Comparison of ENCODE assay signal across 24 cellular contexts in genomic region chrX:108285361-108285760, GRCh38.
DNase-seq lines count a peak whose midpoint lies in the region; ATAC-seq, FAIRE-seq and TF ChIP-seq lines count a peak whose summit lies in the region.
"Had no signal": no experiment of that assay in that cellular context is flagged by ENCODE, and none has a peak within 500 bp of the region (broad histone marks: within the 10 kb centered on the region; RNA-seq: fewer than 3 reads in every experiment).

No MANE protein-coding gene starts in this region.

- peak overlapping the region; percentile 47 for H3K27ac ChIP-seq in AG04450 (ENCODE audit: low read depth, low read length)
- peak overlapping the region; percentile 39; the same call in 1 of the 2 replicates for H3K27ac ChIP-seq in MM.1S (ENCODE audit: low read length)
- no peak overlapping the region for H3K27ac ChIP-seq in substantia nigra (ENCODE audit: low read depth, low read length, poor library complexity, severe bottlenecking)
- no peak overlapping the region for H3K27ac ChIP-seq in CD8-positive, alpha-beta memory T cell (ENCODE audit: low read depth, low read length)
- H3K27ac ChIP-seq: A549, SJSA1 had no signal

- POLR2A ChIA-PET in AG04450 (lab: Yijun Ruan, JAX) = interaction anchor here (0.8 to 1.3 kb wide), 5 partner anchors 10 to 155 kb away, joined by 3 to 9 read pairs (median 3); partner anchors contain the start of gene COL4A5
- POLR2A ChIA-PET in CD8-positive, alpha-beta memory T cell (lab: Charles Lee) = no interaction called here
- POLR2A ChIA-PET in activated CD4-positive, alpha-beta memory T cell treated with anti-CD3 and anti-CD28 coated beads for 36 hours (lab: Charles Lee) = no interaction called here

- no peak overlapping the region for H3K4me2 ChIP-seq in MM.1S (ENCODE audit: low read depth, low read length)
- H3K4me2 ChIP-seq: A549 had no signal

- H4K20me1 ChIP-seq in MM.1S (ENCODE audit: insufficient read depth, low read length) = no peaks in the 10 kb centered on the region

- no peak overlapping the region for H3K9ac ChIP-seq in MM.1S (ENCODE audit: low read length)

- peak; percentile 58 for FAIRE-seq in bronchial epithelial cell (lab: Jason Lieb, UNC)
- FAIRE-seq: A549, HepG2, RCC 7860 had no signal

- H3K36me3 ChIP-seq in MM.1S (replicated peaks; ENCODE audit: insufficient read depth, low read length) = no peaks in the 10 kb centered on the region
- H3K36me3 ChIP-seq in bronchial epithelial cell (ENCODE audit: control insufficient read depth, insufficient read depth, low read length) = no peaks in the 10 kb centered on the region
- H3K36me3 ChIP-seq in CD8-positive, alpha-beta memory T cell (ENCODE audit: insufficient read depth, low read length) = no peaks in the 10 kb centered on the region
- H3K36me3 ChIP-seq: SJSA1 had no signal

- no peaks in the 10 kb centered on the region for H3K36me3 Mint-ChIP-seq in CD8-positive, alpha-beta memory T cell
- no peaks in the 10 kb centered on the region for H3K36me3 Mint-ChIP-seq in activated CD4-positive, alpha-beta memory T cell treated with anti-CD3 and anti-CD28 coated beads for 36 hours
- H3K36me3 Mint-ChIP-seq: CD4-positive, CD25-positive, alpha-beta regulatory T cell had no signal

- H2AFZ ChIP-seq in MM.1S (ENCODE audit: low read length) = no peak overlapping the region

- H3K9me3 ChIP-seq in AG04450 (ENCODE audit: control insufficient read depth, insufficient read depth, low read length) (no peaks in the 10 kb centered on the region), MM.1S (replicated peaks; ENCODE audit: insufficient read depth, low read length) (no peaks in the 10 kb centered on the region)
- no peaks in the 10 kb centered on the region for H3K9me3 ChIP-seq in CD8-positive, alpha-beta memory T cell (ENCODE audit: low read length)
- H3K9me3 ChIP-seq: A549, SJSA1 had no signal

- H3K4me1 Mint-ChIP-seq in CD8-positive, alpha-beta memory T cell = no peaks in the 10 kb centered on the region
- no peaks in the 10 kb centered on the region for H3K4me1 Mint-ChIP-seq in activated CD4-positive, alpha-beta memory T cell treated with anti-CD3 and anti-CD28 coated beads for 36 hours (ENCODE audit: low read depth)
- H3K4me1 Mint-ChIP-seq: CD4-positive, CD25-positive, alpha-beta regulatory T cell had no signal

- no peaks in the 10 kb centered on the region for H3K9me2 ChIP-seq in MM.1S (replicated peaks; ENCODE audit: insufficient read depth, low read length)

- peaks cover 0 to 5% (median 0%) of the 10 kb centered on the region in 5 donors for H3K9me3 Mint-ChIP-seq in CD8-positive, alpha-beta memory T cell
- H3K9me3 Mint-ChIP-seq in activated CD4-positive, alpha-beta memory T cell treated with anti-CD3 and anti-CD28 coated beads for 36 hours = no peaks in the 10 kb centered on the region
- H3K9me3 Mint-ChIP-seq: CD4-positive, CD25-positive, alpha-beta regulatory T cell had no signal

- H3K27me3 ChIP-seq in AG04450 (ENCODE audit: control insufficient read depth, insufficient read depth, low read length) = no peaks in the 10 kb centered on the region
- no peaks in the 10 kb centered on the region for H3K27me3 ChIP-seq in MM.1S (replicated peaks; ENCODE audit: insufficient read depth, low read length)
- no peaks in the 10 kb centered on the region for H3K27me3 ChIP-seq in bronchial epithelial cell (ENCODE audit: control insufficient read depth, insufficient read depth, low read length)
- no peaks in the 10 kb centered on the region for H3K27me3 ChIP-seq in CD8-positive, alpha-beta memory T cell (ENCODE audit: insufficient read depth, low read length, poor library complexity, severe bottlenecking)
- H3K27me3 ChIP-seq: SJSA1 had no signal

- no peak overlapping the region for H3K4me3 Mint-ChIP-seq in CD8-positive, alpha-beta memory T cell
- H3K4me3 Mint-ChIP-seq in activated CD4-positive, alpha-beta memory T cell treated with anti-CD3 and anti-CD28 coated beads for 36 hours = no peak overlapping the region
- H3K4me3 Mint-ChIP-seq: CD4-positive, CD25-positive, alpha-beta regulatory T cell had no signal

- TF ChIP-seq CTCF in AG04450 (IDR thresholded peaks at IDR 0.05; ENCODE audit: low read depth, low read length) (no peak), MM.1S (IDR thresholded peaks at IDR 0.05; ENCODE audit: low read length) (no peak), bronchial epithelial cell (IDR thresholded peaks at IDR 0.05; ENCODE audit: insufficient read depth, low read length, severe bottlenecking) (no peak)

- CTCF ChIA-PET in AG04450 (lab: Charles Lee) = interaction anchor here (0.7 kb wide), 1 partner anchor 85 kb away, joined by 4 read pairs; no protein-coding TSS in a partner anchor
- CTCF ChIA-PET in CD8-positive, alpha-beta memory T cell (lab: Charles Lee) = no interaction called here
- CTCF ChIA-PET in activated CD4-positive, alpha-beta memory T cell treated with anti-CD3 and anti-CD28 coated beads for 36 hours (lab: Charles Lee) = no interaction called here

- no peaks in the 10 kb centered on the region; the same call in 1 of the 2 replicates for H3F3A ChIP-seq in MM.1S (ENCODE audit: insufficient read depth, low read length)

- DNase-seq in AG04450 (ENCODE audit: low read depth, low spot score) (no peak), MM.1S (no peak), bronchial epithelial cell (ENCODE audit: low read depth) (no peak), substantia nigra (lab: John Stamatoyannopoulos, UW) (no peak)
- DNase-seq in CD8-positive, alpha-beta memory T cell = no peak
- DNase-seq in activated CD4-positive, alpha-beta memory T cell treated with anti-CD3 and anti-CD28 coated beads for 36 hours = no peak
- DNase-seq: CD4-positive, CD25-positive, alpha-beta regulatory T cell; COR-L47; DMS79; H7; KBM-7; NCI-H1105; NCI-H1694; NCI-H2107; NCI-H510A treated with DMSO at 0.1 percent for 48 hours; NCI-H774; OCI-M1; T-helper 1 cell had no signal

- H3K27ac Mint-ChIP-seq in CD8-positive, alpha-beta memory T cell = no peak overlapping the region
- no peak overlapping the region for H3K27ac Mint-ChIP-seq in activated CD4-positive, alpha-beta memory T cell treated with anti-CD3 and anti-CD28 coated beads for 36 hours
- H3K27ac Mint-ChIP-seq: CD4-positive, CD25-positive, alpha-beta regulatory T cell had no signal

- no peak overlapping the region for H3K4me3 ChIP-seq in AG04450 (ENCODE audit: low read depth, low read length)
- H3K4me3 ChIP-seq in MM.1S (ENCODE audit: low read length) = no peak overlapping the region
- no peak overlapping the region for H3K4me3 ChIP-seq in bronchial epithelial cell (ENCODE audit: low read depth, low read length)
- no peak overlapping the region for H3K4me3 ChIP-seq in CD8-positive, alpha-beta memory T cell (ENCODE audit: low read length)
- H3K4me3 ChIP-seq: A549, SJSA1 had no signal

- ATAC-seq in GM18907 (IDR thresholded peaks at IDR 0.05; ENCODE audit: unreplicated experiment) (peak; percentile 65), HG02884 (IDR thresholded peaks at IDR 0.05; ENCODE audit: unreplicated experiment) (no peak)
- ATAC-seq: A549, HepG2 had no signal

- peaks cover 20% of the 10 kb centered on the region for H3K4me1 ChIP-seq in MM.1S (ENCODE audit: low read length)
- no peaks in the 10 kb centered on the region for H3K4me1 ChIP-seq in CD8-positive, alpha-beta memory T cell (ENCODE audit: insufficient read depth, low read length)
- H3K4me1 ChIP-seq: A549, SJSA1 had no signal

- H3K79me2 ChIP-seq in MM.1S (ENCODE audit: low read length) = no peaks in the 10 kb centered on the region

- intact Hi-C loops in activated CD4-positive, alpha-beta memory T cell treated with anti-CD3 and anti-CD28 coated beads for 36 hours (cut with micrococcal nuclease) = no loop called here

- peaks cover 0 to 2% of the 10 kb centered on the region in 2 donors for H3K27me3 Mint-ChIP-seq in CD8-positive, alpha-beta memory T cell
- H3K27me3 Mint-ChIP-seq in activated CD4-positive, alpha-beta memory T cell treated with anti-CD3 and anti-CD28 coated beads for 36 hours = no peaks in the 10 kb centered on the region
- H3K27me3 Mint-ChIP-seq: CD4-positive, CD25-positive, alpha-beta regulatory T cell had no signal

Comparison
In these comparisons a context has a peak if more than half of its experiments do, and no peak if none do; other contexts are left out.
1. H3K27ac ChIP-seq: peak in AG04450 (single experiment) and MM.1S (single experiment); none in substantia nigra (single experiment) and CD8-positive, alpha-beta memory T cell (single experiment).